ENCODE assay signal across 8 cellular contexts in genomic region chr7:155643804-155644177, GRCh38. TPM values are rescaled to one million over a fixed set of nuclear protein-coding genes. Genes with fewer than 3 reads are reported as not detected.
DNase-seq lines count a peak whose midpoint lies in the region; ATAC-seq, FAIRE-seq and TF ChIP-seq lines count a peak whose summit lies in the region.

No MANE protein-coding gene starts in this region.

- no peaks in the 10 kb centered on the region for H3K27me3 Mint-ChIP-seq in astrocyte (ENCODE audit: low read depth, unreplicated experiment)

- H3K9me3 Mint-ChIP-seq in astrocyte (ENCODE audit: unreplicated experiment) = peaks cover 16% of the 10 kb centered on the region

- no peak for TF ChIP-seq POLR2A in right lobe of liver (IDR thresholded peaks at IDR 0.05)

- in situ Hi-C loops in KBM-7 (cut with MboI; ENCODE audit: low pct_unique_long_range_greater_than_20kb, low sequenced_read_pairs) = no loop called here

- peak overlapping the region; percentile 95 for H3K4me3 Mint-ChIP-seq in astrocyte (ENCODE audit: unreplicated experiment)

- ATAC-seq in HG03175 (IDR thresholded peaks at IDR 0.05; ENCODE audit: unreplicated experiment) (peak; percentile 24), right lobe of liver (no peak), upper lobe of right lung (no peak)

- H3K4me3 ChIP-seq in astrocyte (ENCODE audit: insufficient read depth, low read depth, low read length) (peak overlapping the region; percentile 81), right lobe of liver (peak overlapping the region; percentile 76 to 87 (median 76)), upper lobe of right lung (peak overlapping the region; percentile 66)

- H3K4me2 ChIP-seq in astrocyte (ENCODE audit: low read length) = peak overlapping the region; percentile 97

- H3K79me2 ChIP-seq in astrocyte (ENCODE audit: insufficient read depth, low read length) = peaks cover 51% of the 10 kb centered on the region

- peaks cover 7% of the 10 kb centered on the region for H3K9me3 ChIP-seq in astrocyte (ENCODE audit: insufficient read depth, low read depth, low read length)
- H3K9me3 ChIP-seq in right lobe of liver = no peaks in the 10 kb centered on the region
- H3K9me3 ChIP-seq in upper lobe of right lung = peaks cover 4% of the 10 kb centered on the region

- DNase-seq in EH (ENCODE audit: low read depth) (peak; percentile 38), astrocyte (ENCODE audit: low read depth) (no peak), right lobe of liver (no peak), upper lobe of right lung (no peak), SW480 (ENCODE audit: low spot score) (no peak), KBM-7 (no peak)
- DNase-seq in activated CD4-positive, alpha-beta T cell treated with anti-CD3 and anti-CD28 coated beads, Interleukin-2, amount 50 U/mL, for 1 hour = no peak

- H3K4me1 ChIP-seq in astrocyte (ENCODE audit: insufficient read depth, low read length) (peaks cover 5% of the 10 kb centered on the region), right lobe of liver (peaks cover 0 to 24% (median 9%) of the 10 kb centered on the region in 4 donors), upper lobe of right lung (peaks cover 20% of the 10 kb centered on the region)

- peak overlapping the region; percentile 100 for H3K9ac ChIP-seq in astrocyte (ENCODE audit: low read length)

- H3K27ac ChIP-seq in astrocyte (ENCODE audit: low read depth, low read length) (peak overlapping the region; percentile 97), right lobe of liver (peak overlapping the region; percentile 96 to 98 (median 97)), upper lobe of right lung (peak overlapping the region; percentile 91)

- peaks cover 12% of the 10 kb centered on the region for H3K4me1 Mint-ChIP-seq in astrocyte (ENCODE audit: low read depth, unreplicated experiment)

- intact Hi-C loops in right lobe of liver (cut with DNase I) (no loop called here), upper lobe of right lung (cut with DNase I) (no loop called here)

- peaks cover 45% of the 10 kb centered on the region for H3K36me3 Mint-ChIP-seq in astrocyte (ENCODE audit: low read depth, unreplicated experiment)

- no peak for FAIRE-seq in astrocyte (lab: Jason Lieb, UNC)

- H3K27me3 ChIP-seq in astrocyte (ENCODE audit: insufficient read depth, low read length) (no peaks in the 10 kb centered on the region), right lobe of liver (no peaks in the 10 kb centered on the region), upper lobe of right lung (no peaks in the 10 kb centered on the region)

- peak overlapping the region; percentile 99 for H2AFZ ChIP-seq in astrocyte (ENCODE audit: low read depth, low read length)

- peaks cover 28% of the 10 kb centered on the region for H4K20me1 ChIP-seq in astrocyte (ENCODE audit: insufficient read depth, low read length)

- H3K36me3 ChIP-seq in astrocyte (ENCODE audit: insufficient read depth, low read length) (peaks cover 9% of the 10 kb centered on the region), right lobe of liver (peaks cover 0 to 19% (median 9%) of the 10 kb centered on the region in 4 donors), upper lobe of right lung (peaks cover 15% of the 10 kb centered on the region)

- peak overlapping the region; percentile 74 for H3K27ac Mint-ChIP-seq in astrocyte (ENCODE audit: unreplicated experiment)

- WGBS in right lobe of liver (ENCODE audit: insufficient coverage, low coverage, low lambda C conversion rate, missing lambda C conversion rate) = 0% methylated on average over 9 of the region's 32 CpGs

- TF ChIP-seq CTCF in astrocyte (IDR thresholded peaks at IDR 0.05; ENCODE audit: insufficient read depth, low read depth, low read length) = no peak
- no peak for TF ChIP-seq CTCF in right lobe of liver (IDR thresholded peaks at IDR 0.05)
- TF ChIP-seq CTCF in upper lobe of right lung (IDR thresholded peaks at IDR 0.05) = no peak

RNA-seq across cellular contexts. Expression of gene RBM33, which starts 0.7 kb away (rescaled TPM):
- total RNA-seq in astrocyte (50.5 and 53.3 TPM in 2 replicates), right lobe of liver (10 to 100 TPM; 24.9 to 55.1 (median 32.0) TPM), upper lobe of right lung (62.8 TPM)
